ENCODE assay signal across 8 cellular contexts in the genomic region with DNA sequence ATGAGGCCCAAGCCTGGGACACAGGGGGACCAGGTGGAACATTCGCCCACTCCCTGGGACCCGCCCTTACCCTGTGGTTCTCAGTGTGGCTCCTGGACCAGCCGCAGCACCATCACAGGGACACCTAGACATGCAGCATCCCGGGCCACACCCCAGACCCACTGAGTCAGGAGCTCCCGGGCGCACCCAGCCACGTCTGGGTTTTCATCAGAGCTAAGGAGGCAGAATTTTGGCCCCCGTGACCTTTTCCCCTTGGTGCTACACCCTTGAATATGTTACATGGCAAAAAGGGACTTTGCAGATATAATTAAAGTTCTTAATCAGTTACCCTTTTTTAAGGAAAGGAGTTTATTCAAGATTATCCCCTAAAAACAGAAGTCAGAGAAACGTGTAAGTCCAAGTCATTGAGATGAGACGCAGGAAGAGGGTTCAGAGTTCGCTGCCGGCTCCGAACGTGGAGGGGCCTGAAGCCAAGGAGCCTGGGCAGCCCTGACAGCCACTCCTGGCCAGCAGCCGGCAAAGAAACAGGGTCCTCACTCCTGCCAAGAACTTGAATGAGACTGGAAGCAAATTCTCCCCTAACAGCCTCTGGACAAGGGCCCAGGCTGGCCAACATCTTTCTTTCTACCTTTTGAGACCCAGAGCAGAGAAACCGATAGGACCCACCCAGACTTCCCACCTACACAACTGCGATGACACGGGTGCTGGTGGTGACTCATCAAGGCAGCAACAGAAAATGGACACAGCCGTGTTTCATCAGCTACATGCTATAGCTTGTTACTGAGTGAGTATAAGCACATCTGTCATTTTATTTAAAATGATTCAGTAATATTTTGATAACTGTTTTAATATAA. TPM values are rescaled to one million over a fixed set of nuclear protein-coding genes. Genes with fewer than 3 reads are reported as not detected.
A peak's percentile ranks its signal among the peaks of the same experiment; 100 is the strongest.
DNase-seq lines count a peak whose midpoint lies in the region; TF ChIP-seq lines count a peak whose summit lies in the region.

No MANE protein-coding gene starts in this region.

- H3K4me1 ChIP-seq in CD8-positive, alpha-beta memory T cell (ENCODE audit: insufficient read depth, low read length): peaks cover 31% of the 10 kb centered on the region
- H3K4me1 ChIP-seq in left ventricle myocardium inferior: peaks cover 15% of the 10 kb centered on the region

- H3K36me3 ChIP-seq in CD8-positive, alpha-beta memory T cell (ENCODE audit: insufficient read depth, low read length): no peaks in the 10 kb centered on the region
- H3K36me3 ChIP-seq in left ventricle myocardium inferior: no peaks in the 10 kb centered on the region

- no peaks in the 10 kb centered on the region for H3K9me3 ChIP-seq in CD8-positive, alpha-beta memory T cell (ENCODE audit: low read length)
- no peaks in the 10 kb centered on the region for H3K9me3 ChIP-seq in left ventricle myocardium inferior (replicated peaks)

- H3K27ac ChIP-seq in CD8-positive, alpha-beta memory T cell (ENCODE audit: low read depth, low read length): peak overlapping the region; percentile 38
- peak overlapping the region; percentile 64 for H3K27ac ChIP-seq in left ventricle myocardium inferior (replicated peaks)

- H3K36me3 Mint-ChIP-seq in CD8-positive, alpha-beta memory T cell: no peaks in the 10 kb centered on the region

- H3K4me3 ChIP-seq in CD8-positive, alpha-beta memory T cell (ENCODE audit: low read length): peak overlapping the region; percentile 59
- peak overlapping the region; percentile 69 for H3K4me3 ChIP-seq in left ventricle myocardium inferior

- peak overlapping the region; percentile 90 to 99 (median 95) for H3K27ac Mint-ChIP-seq in CD8-positive, alpha-beta memory T cell

- no peaks in the 10 kb centered on the region for H3K27me3 ChIP-seq in CD8-positive, alpha-beta memory T cell (ENCODE audit: insufficient read depth, low read length, poor library complexity, severe bottlenecking)
- peaks cover 7% of the 10 kb centered on the region for H3K27me3 ChIP-seq in left ventricle myocardium inferior (ENCODE audit: low read depth)

- H3K4me1 Mint-ChIP-seq in CD8-positive, alpha-beta memory T cell: peaks cover 42 to 47% (median 45%) of the 10 kb centered on the region in 3 donors

- peak overlapping the region; percentile 86 to 95 (median 92) for H3K4me3 Mint-ChIP-seq in CD8-positive, alpha-beta memory T cell

- no peaks in the 10 kb centered on the region for H3K9me3 Mint-ChIP-seq in CD8-positive, alpha-beta memory T cell

- in situ Hi-C loops in ACHN (cut with HindIII; ENCODE audit: low pct_ligation_motif_present, low pct_unique_long_range_greater_than_20kb, low sequenced_read_pairs): no loop called here

- no peak for TF ChIP-seq CTCF in left ventricle myocardium inferior (IDR thresholded peaks at IDR 0.05; ENCODE audit: borderline replicate concordance)

- peaks cover 0 to 6% of the 10 kb centered on the region in 2 donors for H3K27me3 Mint-ChIP-seq in CD8-positive, alpha-beta memory T cell

- intact Hi-C loops in left ventricle myocardium inferior (cut with micrococcal nuclease): loop anchor here (10.0 kb wide), 1 partner anchor 489 kb away; no protein-coding TSS in a partner anchor

- POLR2A ChIA-PET in CD8-positive, alpha-beta memory T cell (lab: Charles Lee): interaction anchor here (0.6 to 1.7 kb wide), 7 partner anchors 65 to 928 kb away, joined by 3 to 13 read pairs (median 5); a partner anchor contains a TSS

- CTCF ChIA-PET in CD8-positive, alpha-beta memory T cell (lab: Charles Lee): interaction anchor here (0.9 to 4.7 kb wide), 35 partner anchors 8 to 490 kb away, joined by 3 to 36 read pairs (median 7); a partner anchor contains a TSS

- DNase-seq in CD8-positive, alpha-beta memory T cell: peak in 4 of 5 donors; percentile 22 to 67 (median 28)
- DNase-seq in HPDE6-E6E7 (ENCODE audit: extremely low spot score): peak; percentile 97
- DNase-seq in activated T-cell treated with anti-CD3 and anti-CD28 coated beads, Interleukin-2, amount 50 U/mL, for 48 hours: peak; percentile 72 to 75
- no peak for DNase-seq in left ventricle myocardium inferior
- peak; percentile 62 for DNase-seq in stimulated activated CD4-positive, alpha-beta T cell treated with anti-CD3 and anti-CD28 coated beads, Interleukin-4, amount 100 ng/mL, for 1 hour
- no peak for DNase-seq in OCI-M2 (lab: John Stamatoyannopoulos, UW; ENCODE audit: unreplicated experiment)
- no peak for DNase-seq in ACHN
- DNase-seq in NCI-H526 (lab: John Stamatoyannopoulos, UW): no peak

RNA-seq across cellular contexts. Expression of a gene that starts 25.3 kb away (rescaled TPM):
- under 1 TPM; 0.24 to 0.26 TPM for total RNA-seq in CD8-positive, alpha-beta memory T cell
- 1.8 TPM for polyA plus RNA-seq in CD8-positive, alpha-beta memory T cell
- total RNA-seq in left ventricle myocardium inferior: 0.66 TPM

Comparison
In these comparisons a context has a peak if more than half of its experiments do, and no peak if none do; other contexts are left out.
1. DNase-seq: peak in CD8-positive, alpha-beta memory T cell (4 of 5), HPDE6-E6E7 (single experiment), activated T-cell treated with anti-CD3 and anti-CD28 coated beads, Interleukin-2, amount 50 U/mL, for 48 hours (2 of 2) and stimulated activated CD4-positive, alpha-beta T cell treated with anti-CD3 and anti-CD28 coated beads, Interleukin-4, amount 100 ng/mL, for 1 hour (single experiment); none in left ventricle myocardium inferior (single experiment), OCI-M2 (single experiment), ACHN (single experiment) and NCI-H526 (0 of 2).